16 cellular contexts compared by ENCODE assay signal in the genomic region with DNA sequence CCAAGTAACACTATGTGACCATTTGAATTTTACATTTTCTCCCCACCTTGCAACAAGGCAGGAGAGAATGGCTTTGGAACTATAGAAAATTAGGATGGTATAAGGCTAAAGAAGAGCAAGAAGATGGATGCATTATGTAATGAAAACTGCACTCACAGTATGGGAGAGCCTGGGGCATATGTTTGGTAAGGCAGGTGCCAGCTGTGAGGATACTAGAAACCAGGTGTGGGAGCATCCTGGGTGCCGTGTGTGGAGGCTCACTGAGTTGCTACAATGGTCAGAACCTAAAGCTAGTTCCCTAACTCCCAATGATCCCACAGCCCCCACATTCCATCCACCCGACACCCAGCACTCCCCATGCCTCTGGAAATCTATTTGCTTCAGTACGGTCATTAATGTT. TPM values are rescaled to one million over a fixed set of nuclear protein-coding genes. Genes with fewer than 3 reads are reported as not detected.
DNase-seq lines count a peak whose midpoint lies in the region; ATAC-seq and TF ChIP-seq lines count a peak whose summit lies in the region.
"Had no signal": no experiment of that assay in that cellular context is flagged by ENCODE, and none has a peak within 500 bp of the region (broad histone marks: within the 10 kb centered on the region; RNA-seq: fewer than 3 reads in every experiment).

No MANE protein-coding gene starts in this region.

- H3K36me3 ChIP-seq in naive thymus-derived CD4-positive, alpha-beta T cell (ENCODE audit: control insufficient read depth in 2 of 3, insufficient read depth in 3 of 3, low read length in 3 of 3): no peaks in the 10 kb centered on the region
- no peaks in the 10 kb centered on the region for H3K36me3 ChIP-seq in body of pancreas (replicated peaks in 1 of 2; ENCODE audit: insufficient read depth in 1 of 2, low read depth in 2 of 2)
- H3K36me3 ChIP-seq: colonic mucosa, gastroesophageal sphincter had no signal

- CTCF ChIA-PET in activated CD4-positive, alpha-beta memory T cell treated with anti-CD3 and anti-CD28 coated beads for 36 hours (lab: Charles Lee): interaction anchor here (1.2 to 4.3 kb wide), 2 partner anchors 18 to 56 kb away, joined by 4 to 25 read pairs; no protein-coding TSS in a partner anchor
- CTCF ChIA-PET in naive thymus-derived CD4-positive, alpha-beta T cell (lab: Charles Lee): interaction anchor here (0.6 to 3.8 kb wide), 5 partner anchors 24 to 343 kb away, joined by 3 to 32 read pairs (median 3); no protein-coding TSS in a partner anchor

- peak overlapping the region; percentile 75 for H3K27ac ChIP-seq in naive thymus-derived CD4-positive, alpha-beta T cell (ENCODE audit: low read depth, low read length)
- H3K27ac ChIP-seq in right cardiac atrium (ENCODE audit: low read length): no peak overlapping the region
- H3K27ac ChIP-seq in body of pancreas: no peak overlapping the region
- H3K27ac ChIP-seq: colonic mucosa, gastroesophageal sphincter, GM23248 had no signal

- TF ChIP-seq POLR2A in body of pancreas (IDR thresholded peaks at IDR 0.05): no peak

- peak overlapping the region; percentile 33 for H3K4me3 ChIP-seq in naive thymus-derived CD4-positive, alpha-beta T cell (ENCODE audit: low read length)
- H3K4me3 ChIP-seq in right cardiac atrium (ENCODE audit: low read length) (no peak overlapping the region), body of pancreas (no peak overlapping the region)
- H3K4me3 ChIP-seq: colonic mucosa, gastroesophageal sphincter, GM23248 had no signal

- no peak for ATAC-seq in naive thymus-derived CD4-positive, alpha-beta T cell
- no peak for ATAC-seq in right cardiac atrium
- no peak for ATAC-seq in body of pancreas

- H3K4me1 Mint-ChIP-seq in T-helper 2 cell treated with Interferon-gamma antibody and Interleukin-4, amounts not matched to agents 5 μg/mL and 100 μg/mL, for 36 hours (ENCODE audit: low read depth): peaks cover 56% of the 10 kb centered on the region
- H3K4me1 Mint-ChIP-seq in HFFc6 (ENCODE audit: low read depth): peaks cover 51% of the 10 kb centered on the region
- H3K4me1 Mint-ChIP-seq in activated CD4-positive, alpha-beta memory T cell treated with anti-CD3 and anti-CD28 coated beads for 36 hours (ENCODE audit: low read depth): peaks cover 77% of the 10 kb centered on the region
- peaks cover 49 to 97% (median 84%) of the 10 kb centered on the region in 7 donors for H3K4me1 Mint-ChIP-seq in naive thymus-derived CD4-positive, alpha-beta T cell

- no peaks in the 10 kb centered on the region for H3K9me3 ChIP-seq in naive thymus-derived CD4-positive, alpha-beta T cell (ENCODE audit: control insufficient read depth in 2 of 3, low read length in 3 of 3)
- no peaks in the 10 kb centered on the region for H3K9me3 ChIP-seq in right cardiac atrium (ENCODE audit: control insufficient read depth, low read length)
- H3K9me3 ChIP-seq in body of pancreas: no peaks in the 10 kb centered on the region
- H3K9me3 ChIP-seq: colonic mucosa, gastroesophageal sphincter had no signal

- peaks cover 2% of the 10 kb centered on the region for H3K27me3 Mint-ChIP-seq in T-helper 2 cell treated with Interferon-gamma antibody and Interleukin-4, amounts not matched to agents 5 μg/mL and 100 μg/mL, for 36 hours (ENCODE audit: low read depth)
- H3K27me3 Mint-ChIP-seq in HFFc6 (ENCODE audit: insufficient read depth): no peaks in the 10 kb centered on the region; the same call in none of the 2 replicates
- no peaks in the 10 kb centered on the region for H3K27me3 Mint-ChIP-seq in activated CD4-positive, alpha-beta memory T cell treated with anti-CD3 and anti-CD28 coated beads for 36 hours
- H3K27me3 Mint-ChIP-seq in naive thymus-derived CD4-positive, alpha-beta T cell: peaks cover 0 to 3% (median 0%) of the 10 kb centered on the region in 5 donors
- H3K27me3 Mint-ChIP-seq: progenitor cell of endocrine pancreas had no signal

- H3K9me3 Mint-ChIP-seq in T-helper 2 cell treated with Interferon-gamma antibody and Interleukin-4, amounts not matched to agents 5 μg/mL and 100 μg/mL, for 36 hours: no peaks in the 10 kb centered on the region
- no peaks in the 10 kb centered on the region for H3K9me3 Mint-ChIP-seq in HFFc6
- H3K9me3 Mint-ChIP-seq in activated CD4-positive, alpha-beta memory T cell treated with anti-CD3 and anti-CD28 coated beads for 36 hours: no peaks in the 10 kb centered on the region
- H3K9me3 Mint-ChIP-seq in naive thymus-derived CD4-positive, alpha-beta T cell: no peaks in the 10 kb centered on the region

- WGBS in right cardiac atrium: 88% methylated on average over 3 of the region's 3 CpGs
- WGBS in body of pancreas, 2 donors: 73 to 87% methylated on average over 3 of the region's 3 CpGs

- DNase-seq in T-helper 2 cell treated with Interferon-gamma antibody and Interleukin-4, amounts not matched to agents 5 μg/mL and 100 μg/mL, for 36 hours (ENCODE audit: low spot score): no peak
- DNase-seq in T-helper 2 cell: no peak
- DNase-seq in HFFc6: no peak
- no peak for DNase-seq in activated CD4-positive, alpha-beta memory T cell treated with anti-CD3 and anti-CD28 coated beads for 36 hours
- DNase-seq in naive thymus-derived CD4-positive, alpha-beta T cell: no peak
- no peak for DNase-seq in right cardiac atrium
- no peak for DNase-seq in effector CD8-positive, alpha-beta T cell (lab: John Stamatoyannopoulos, UW)
- DNase-seq in body of pancreas: no peak
- DNase-seq: 8988T, C1 segment of cervical spinal cord, colonic mucosa, GM23248, NCI-H1436, T-helper 9 cell had no signal

- TF ChIP-seq CTCF in HFFc6 (IDR thresholded peaks at IDR 0.05) (no peak), body of pancreas (IDR thresholded peaks at IDR 0.05) (no peak)

- intact Hi-C loops in activated CD4-positive, alpha-beta memory T cell treated with anti-CD3 and anti-CD28 coated beads for 36 hours (cut with micrococcal nuclease): loop anchor here (5.0 kb wide), 1 partner anchor 364 kb away; a partner anchor contains a TSS
- intact Hi-C loops in naive thymus-derived CD4-positive, alpha-beta T cell (cut with micrococcal nuclease): loop anchor here in 1 of 2 donors (10.0 kb wide), 1 partner anchor 64 kb away; no protein-coding TSS in a partner anchor
- intact Hi-C loops in right cardiac atrium (cut with DNase I): no loop called here
- intact Hi-C loops in body of pancreas (cut with DNase I): no loop called here

- H3K27me3 ChIP-seq in naive thymus-derived CD4-positive, alpha-beta T cell (ENCODE audit: control insufficient read depth in 2 of 2, insufficient read depth in 2 of 2, low read length in 2 of 2): no peaks in the 10 kb centered on the region
- no peaks in the 10 kb centered on the region for H3K27me3 ChIP-seq in right cardiac atrium (ENCODE audit: control insufficient read depth, insufficient read depth)
- H3K27me3 ChIP-seq in body of pancreas: no peaks in the 10 kb centered on the region
- H3K27me3 ChIP-seq: colonic mucosa, gastroesophageal sphincter had no signal

- H3K4me3 Mint-ChIP-seq in T-helper 2 cell treated with Interferon-gamma antibody and Interleukin-4, amounts not matched to agents 5 μg/mL and 100 μg/mL, for 36 hours: peak overlapping the region; percentile 79
- no peak overlapping the region for H3K4me3 Mint-ChIP-seq in HFFc6
- H3K4me3 Mint-ChIP-seq in activated CD4-positive, alpha-beta memory T cell treated with anti-CD3 and anti-CD28 coated beads for 36 hours: no peak overlapping the region
- peak overlapping the region in 9 of 10 donors; percentile 61 to 93 (median 82) for H3K4me3 Mint-ChIP-seq in naive thymus-derived CD4-positive, alpha-beta T cell

- peaks cover 34 to 57% of the 10 kb centered on the region in 2 donors for H3K4me1 ChIP-seq in naive thymus-derived CD4-positive, alpha-beta T cell (ENCODE audit: control insufficient read depth in 2 of 2, insufficient read depth in 2 of 2, low read length in 2 of 2)
- H3K4me1 ChIP-seq in right cardiac atrium (ENCODE audit: control insufficient read depth, insufficient read depth, low read length) (no peaks in the 10 kb centered on the region), body of pancreas (no peaks in the 10 kb centered on the region)
- H3K4me1 ChIP-seq: colonic mucosa, gastroesophageal sphincter had no signal

- peaks cover 19% of the 10 kb centered on the region for H3K36me3 Mint-ChIP-seq in T-helper 2 cell treated with Interferon-gamma antibody and Interleukin-4, amounts not matched to agents 5 μg/mL and 100 μg/mL, for 36 hours (ENCODE audit: low read depth)
- H3K36me3 Mint-ChIP-seq in HFFc6 (ENCODE audit: low read depth): peaks cover 35% of the 10 kb centered on the region
- H3K36me3 Mint-ChIP-seq in activated CD4-positive, alpha-beta memory T cell treated with anti-CD3 and anti-CD28 coated beads for 36 hours: no peaks in the 10 kb centered on the region
- peaks cover 1 to 25% (median 15%) of the 10 kb centered on the region in 5 donors for H3K36me3 Mint-ChIP-seq in naive thymus-derived CD4-positive, alpha-beta T cell

- peak overlapping the region; percentile 94 for H3K27ac Mint-ChIP-seq in T-helper 2 cell treated with Interferon-gamma antibody and Interleukin-4, amounts not matched to agents 5 μg/mL and 100 μg/mL, for 36 hours
- H3K27ac Mint-ChIP-seq in HFFc6: peak overlapping the region; percentile 10; the same call in 1 of the 2 replicates
- peak overlapping the region; percentile 75 for H3K27ac Mint-ChIP-seq in activated CD4-positive, alpha-beta memory T cell treated with anti-CD3 and anti-CD28 coated beads for 36 hours
- peak overlapping the region; percentile 88 to 99 (median 96) for H3K27ac Mint-ChIP-seq in naive thymus-derived CD4-positive, alpha-beta T cell
- H3K27ac Mint-ChIP-seq: progenitor cell of endocrine pancreas had no signal

- POLR2A ChIA-PET in activated CD4-positive, alpha-beta memory T cell treated with anti-CD3 and anti-CD28 coated beads for 36 hours (lab: Charles Lee): interaction anchor here (0.7 to 3.3 kb wide), 3 partner anchors 23 to 356 kb away, joined by 3 to 21 read pairs (median 4); no protein-coding TSS in a partner anchor
- POLR2A ChIA-PET in naive thymus-derived CD4-positive, alpha-beta T cell (lab: Charles Lee): interaction anchor here (0.6 to 7.3 kb wide), 14 partner anchors 8 to 134 kb away, joined by 3 to 99 read pairs (median 8); a partner anchor contains a TSS

RNA-seq across cellular contexts. Expression of a gene that starts 42.9 kb away (rescaled TPM):
- total RNA-seq in HFFc6 (2021; fragmentation: NEBNext Ultra II Directional; extraction: Animal tissue kit (Norgen Biotek cat#: 25700)): 10 to 100 TPM; 44.6 to 60.4 (median 52.9) TPM
- 10 to 100 TPM; 18.8 to 20.8 TPM for total RNA-seq in activated CD4-positive, alpha-beta memory T cell treated with anti-CD3 and anti-CD28 coated beads for 36 hours
- 10 to 100 TPM; 10.4 to 49.8 (median 43.2) TPM for total RNA-seq in naive thymus-derived CD4-positive, alpha-beta T cell
- 10 to 100 TPM; 10.3 to 18.7 TPM for polyA plus RNA-seq in naive thymus-derived CD4-positive, alpha-beta T cell
- 1 to 10 TPM; 1.5 to 2.5 (median 1.6) TPM for total RNA-seq in right cardiac atrium
- polyA plus RNA-seq in right cardiac atrium: 0.34 TPM
- total RNA-seq in body of pancreas: 10 to 100 TPM in 1 of 2 donors, under 1 TPM in 1; 0.78 to 12.9 TPM

Comparison
In these comparisons a context has a peak if more than half of its experiments do, and no peak if none do; other contexts are left out.
1. H3K27ac Mint-ChIP-seq: peak in every context shown above with its lines; median percentile 96 in naive thymus-derived CD4-positive, alpha-beta T cell; 94 in T-helper 2 cell treated with Interferon-gamma antibody and Interleukin-4, amounts not matched to agents 5 μg/mL and 100 μg/mL, for 36 hours; 75 in activated CD4-positive, alpha-beta memory T cell treated with anti-CD3 and anti-CD28 coated beads for 36 hours; 10 in HFFc6.
2. H3K4me3 Mint-ChIP-seq: peak in T-helper 2 cell treated with Interferon-gamma antibody and Interleukin-4, amounts not matched to agents 5 μg/mL and 100 μg/mL, for 36 hours (single experiment) and naive thymus-derived CD4-positive, alpha-beta T cell (9 of 10); none in HFFc6 (single experiment) and activated CD4-positive, alpha-beta memory T cell treated with anti-CD3 and anti-CD28 coated beads for 36 hours (single experiment).